In genomic region chr4:108191269-108191914, GRCh38 we compare ENCODE assay signal across 13 cellular contexts. TPM values are rescaled to one million over a fixed set of nuclear protein-coding genes. Genes with fewer than 3 reads are reported as not detected.
DNase-seq lines count a peak whose midpoint lies in the region; ATAC-seq, FAIRE-seq and TF ChIP-seq lines count a peak whose summit lies in the region.
"Had no signal": no experiment of that assay in that cellular context is flagged by ENCODE, and none has a peak within 500 bp of the region (broad histone marks: within the 10 kb centered on the region; RNA-seq: fewer than 3 reads in every experiment).

No MANE protein-coding gene starts in this region.

- H3K27ac Mint-ChIP-seq in activated T-cell treated with anti-CD3 and anti-CD28 coated beads, Interleukin-2, amount 50 U/mL, for 72 hours = peak overlapping the region; percentile 25
- H3K27ac Mint-ChIP-seq in activated T-cell treated with anti-CD3 and anti-CD28 coated beads, Interleukin-2, amount 50 U/mL, for 24 hours = no peak overlapping the region
- H3K27ac Mint-ChIP-seq: CD4-positive, alpha-beta T cell had no signal

- DNase-seq in activated T-cell treated with anti-CD3 and anti-CD28 coated beads, Interleukin-2, amount 50 U/mL, for 72 hours = no peak
- no peak for DNase-seq in activated T-cell treated with anti-CD3 and anti-CD28 coated beads, Interleukin-2, amount 50 U/mL, for 24 hours
- DNase-seq in GM12892 (ENCODE audit: insufficient read length) (no peak), NCI-H69 (lab: John Stamatoyannopoulos, UW) (peak; percentile 45), NCI-H345 (lab: John Stamatoyannopoulos, UW) (no peak)
- DNase-seq in stimulated activated naive CD8-positive, alpha-beta T cell treated with anti-CD3 and anti-CD28 coated beads, Interleukin-15, Interleukin-2, amounts not matched to agents 100 U/mL and 50 U/mL, for 24 hours = no peak
- DNase-seq: AML-193; CD4-positive, alpha-beta T cell; GM23248; IMR-90; NCI-H446 treated with DMSO at 0.1 percent for 48 hours had no signal

- H3K4me1 Mint-ChIP-seq in activated T-cell treated with anti-CD3 and anti-CD28 coated beads, Interleukin-2, amount 50 U/mL, for 72 hours (ENCODE audit: low read depth) = peaks cover 18% of the 10 kb centered on the region
- peaks cover 15% of the 10 kb centered on the region for H3K4me1 Mint-ChIP-seq in activated T-cell treated with anti-CD3 and anti-CD28 coated beads, Interleukin-2, amount 50 U/mL, for 24 hours (ENCODE audit: low read depth)

- no peaks in the 10 kb centered on the region for H3K9me3 Mint-ChIP-seq in activated T-cell treated with anti-CD3 and anti-CD28 coated beads, Interleukin-2, amount 50 U/mL, for 72 hours
- no peaks in the 10 kb centered on the region for H3K9me3 Mint-ChIP-seq in activated T-cell treated with anti-CD3 and anti-CD28 coated beads, Interleukin-2, amount 50 U/mL, for 24 hours
- H3K9me3 Mint-ChIP-seq: CD4-positive, alpha-beta T cell had no signal

- peak overlapping the region; percentile 10 to 19 for H3K4me3 Mint-ChIP-seq in activated T-cell treated with anti-CD3 and anti-CD28 coated beads, Interleukin-2, amount 50 U/mL, for 72 hours
- H3K4me3 Mint-ChIP-seq in activated T-cell treated with anti-CD3 and anti-CD28 coated beads, Interleukin-2, amount 50 U/mL, for 24 hours = no peak overlapping the region
- H3K4me3 Mint-ChIP-seq: CD4-positive, alpha-beta T cell had no signal

- TF ChIP-seq POLR2A in GM12892 (IDR thresholded peaks at IDR 0.05; ENCODE audit: low read depth, low read length) = no peak

- peak; percentile 44 to 46 for ATAC-seq in activated T-cell treated with anti-CD3 and anti-CD28 coated beads, Interleukin-2, amount 50 U/mL, for 72 hours (replicated peaks in 1 of 2)
- ATAC-seq in stimulated activated naive CD8-positive, alpha-beta T cell treated with anti-CD3 and anti-CD28 coated beads, Interleukin-15, Interleukin-2, amounts not matched to agents 100 U/mL and 50 U/mL, for 24 hours = peak; percentile 28
- no peak for ATAC-seq in GM21528 (IDR thresholded peaks at IDR 0.05; ENCODE audit: low FRiP score, unreplicated experiment)
- ATAC-seq: HCT116 had no signal

- no peaks in the 10 kb centered on the region for H3K27me3 Mint-ChIP-seq in activated T-cell treated with anti-CD3 and anti-CD28 coated beads, Interleukin-2, amount 50 U/mL, for 72 hours (ENCODE audit: low read depth)
- H3K27me3 Mint-ChIP-seq in activated T-cell treated with anti-CD3 and anti-CD28 coated beads, Interleukin-2, amount 50 U/mL, for 24 hours = no peaks in the 10 kb centered on the region
- H3K27me3 Mint-ChIP-seq: CD4-positive, alpha-beta T cell had no signal

- peak; percentile 57 for FAIRE-seq in GM12892 (lab: Jason Lieb, UNC)

- H3K36me3 Mint-ChIP-seq in activated T-cell treated with anti-CD3 and anti-CD28 coated beads, Interleukin-2, amount 50 U/mL, for 72 hours (ENCODE audit: insufficient read depth in 2 of 2) = no peaks in the 10 kb centered on the region
- no peaks in the 10 kb centered on the region for H3K36me3 Mint-ChIP-seq in activated T-cell treated with anti-CD3 and anti-CD28 coated beads, Interleukin-2, amount 50 U/mL, for 24 hours (ENCODE audit: low read depth)

RNA-seq across cellular contexts. Expression of gene LEF1, which starts 22.7 kb away (rescaled TPM):
- 100 to 1,000 TPM; 130 to 175 TPM for total RNA-seq in activated T-cell treated with anti-CD3 and anti-CD28 coated beads, Interleukin-2, amount 50 U/mL, for 72 hours
- polyA plus RNA-seq in GM12892 (2012; ENCODE audit: missing spikeins) = 20.9 TPM
- total RNA-seq: GM23248 had no signal
